Comparison of ENCODE assay signal across 7 cellular contexts in genomic region chr22:23856721-23857605, GRCh38. TPM values are rescaled to one million over a fixed set of nuclear protein-coding genes. Genes with fewer than 3 reads are reported as not detected.
A peak's percentile ranks its signal among the peaks of the same experiment; 100 is the strongest.
DNase-seq lines count a peak whose midpoint lies in the region; ATAC-seq and TF ChIP-seq lines count a peak whose summit lies in the region.

No MANE protein-coding gene starts in this region.

- no peaks in the 10 kb centered on the region for H3K9me3 Mint-ChIP-seq in endothelial cell (ENCODE audit: unreplicated experiment)

- peak overlapping the region; percentile 81 for H3K4me3 ChIP-seq in upper lobe of right lung

- intact Hi-C loops in upper lobe of right lung (cut with DNase I): no loop called here

- H3K4me1 ChIP-seq in upper lobe of right lung: peaks cover 6% of the 10 kb centered on the region

- TF ChIP-seq CTCF in endothelial cell (IDR thresholded peaks at IDR 0.05; ENCODE audit: unreplicated experiment) (no peak), upper lobe of right lung (IDR thresholded peaks at IDR 0.05) (no peak)

- peaks cover 19% of the 10 kb centered on the region for H3K4me1 Mint-ChIP-seq in endothelial cell (ENCODE audit: unreplicated experiment)

- no peaks in the 10 kb centered on the region for H3K9me3 ChIP-seq in upper lobe of right lung

- H3K36me3 Mint-ChIP-seq in endothelial cell (ENCODE audit: low read depth, unreplicated experiment): no peaks in the 10 kb centered on the region

- H3K4me3 Mint-ChIP-seq in endothelial cell (ENCODE audit: unreplicated experiment): peak overlapping the region; percentile 81

- no peaks in the 10 kb centered on the region for H3K36me3 ChIP-seq in upper lobe of right lung

- peak overlapping the region; percentile 89 for H3K27ac ChIP-seq in upper lobe of right lung

- H3K27me3 Mint-ChIP-seq in endothelial cell (ENCODE audit: unreplicated experiment): no peaks in the 10 kb centered on the region

- H3K27me3 ChIP-seq in upper lobe of right lung: no peaks in the 10 kb centered on the region

- no peak overlapping the region for H3K27ac Mint-ChIP-seq in endothelial cell (ENCODE audit: unreplicated experiment)

- DNase-seq in EH (ENCODE audit: low read depth) (peak; percentile 76), endothelial cell (ENCODE audit: low spot score) (peak; percentile 41), midbrain (lab: John Stamatoyannopoulos, UW) (peak; percentile 76), upper lobe of right lung (peak; percentile 77)

- ATAC-seq in GM19438 (IDR thresholded peaks at IDR 0.05; ENCODE audit: low read depth, unreplicated experiment) (peak; percentile 47), HG03520 (IDR thresholded peaks at IDR 0.05; ENCODE audit: unreplicated experiment) (peak; percentile 12), SK-N-SH treated with all-trans-retinoic acid at 6 μM for 48 hours (peak; percentile 68), upper lobe of right lung (peak; percentile 55)

TF ChIP-seq in SK-N-SH treated with all-trans-retinoic acid at 6 μM for 48 hours, 23 proteins besides CTCF, POLR2A, EP300 and RAD21:
- TF ChIP-seq TOX (CRISPR knock-in tag; IDR thresholded peaks at IDR 0.05; ENCODE audit: borderline replicate concordance) (no peak), GLIS3 (CRISPR knock-in tag; IDR thresholded peaks at IDR 0.05) (0 out of 2 replicates have a peak, but pooled peaks have one; percentile 51), TSHZ2 (CRISPR knock-in tag; IDR thresholded peaks at IDR 0.05) (peak; percentile 30; the same call in 1 of the 2 replicates)
TF ChIP-seq in SK-N-SH treated with all-trans-retinoic acid at 6 μM for 48 hours: peak in this region for 2.

RNA-seq across cellular contexts. Expression of gene SLC2A11, which starts 0.7 kb away (rescaled TPM):
- total RNA-seq in endothelial cell (ENCODE audit: unreplicated experiment) (9.2 TPM), upper lobe of right lung (13.2 TPM)

RNA-seq across cellular contexts. Expression of gene DERL3, which starts 18.2 kb away (rescaled TPM):
- total RNA-seq in endothelial cell (ENCODE audit: unreplicated experiment): 1.3 TPM
- total RNA-seq in upper lobe of right lung: 3.8 TPM

RNA-seq across cellular contexts. Expression of gene MIF, which starts 37.2 kb away (rescaled TPM):
- total RNA-seq in endothelial cell (ENCODE audit: unreplicated experiment) (306 TPM), upper lobe of right lung (236 TPM)

Comparison
In these comparisons a context has a peak if more than half of its experiments do, and no peak if none do; other contexts are left out.
1. Peak in every context shown above with its lines: DNase-seq, ATAC-seq, H3K4me3 ChIP-seq and H3K27ac ChIP-seq.
2. ATAC-seq: peak in every context shown above with its lines; median percentile 68 in SK-N-SH treated with all-trans-retinoic acid at 6 μM for 48 hours; 55 in upper lobe of right lung; 47 in GM19438; 12 in HG03520.